In the genomic region with DNA sequence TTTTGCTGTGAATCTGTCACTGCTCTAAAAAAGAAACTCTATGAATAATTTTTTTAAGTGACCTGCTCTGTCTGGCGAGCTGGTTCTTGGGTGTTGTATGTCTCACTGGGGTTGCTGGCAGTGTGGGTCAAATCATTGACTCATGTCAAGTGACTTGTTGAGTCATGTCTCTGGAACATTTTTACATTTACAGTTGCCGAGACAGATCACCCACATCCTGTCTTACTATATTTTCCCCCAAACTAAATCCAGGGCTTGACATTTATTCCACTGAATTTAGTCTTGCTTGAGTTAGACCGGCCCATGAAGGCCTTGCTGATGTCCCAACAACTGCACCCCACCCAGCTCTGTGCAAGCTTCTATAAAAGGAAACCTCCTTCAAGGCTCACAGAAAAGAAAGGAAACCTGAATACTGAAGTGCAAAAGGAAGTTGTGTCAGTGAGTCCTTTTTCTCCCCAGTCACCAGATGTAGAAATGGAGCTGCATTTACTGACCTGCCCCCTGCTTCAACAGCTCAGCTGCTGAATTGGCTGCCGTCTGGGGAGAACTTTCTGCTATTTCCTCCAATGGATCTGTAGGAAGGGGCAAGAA, we compare ENCODE assay signal across 8 cellular contexts.
DNase-seq lines count a peak whose midpoint lies in the region; ATAC-seq, FAIRE-seq and TF ChIP-seq lines count a peak whose summit lies in the region.

No MANE protein-coding gene starts in this region.

- no peaks in the 10 kb centered on the region for H3K27me3 ChIP-seq in HepG2 (ENCODE audit: control insufficient read depth in 1 of 2, insufficient read depth in 2 of 2, low read length in 2 of 2)

- no peak overlapping the region for H3K9ac ChIP-seq in HepG2 (ENCODE audit: insufficient read depth, low read depth, low read length)

- peaks cover 40% of the 10 kb centered on the region for H3K4me1 ChIP-seq in HepG2 (ENCODE audit: insufficient read depth, low read length)

- in situ Hi-C loops in HepG2 (cut with HindIII; ENCODE audit: extremely low pct_ligation_motif_present, low pct_unique_long_range_greater_than_20kb), result loop anchor here (25.0 kb wide), 1 partner anchor 546 kb away; no protein-coding TSS in a partner anchor

- POLR2A ChIA-PET in activated CD8-positive, alpha-beta T cell treated with anti-CD3 and anti-CD28 coated beads, Interleukin-2, amount 10 ng/mL, durations not matched to agents 7 days and 5 days (lab: Charles Lee), result interaction anchor here (0.5 kb wide), 1 partner anchor 645 kb away, joined by 3 read pairs; no protein-coding TSS in a partner anchor
- POLR2A ChIA-PET in HepG2 (lab: Yijun Ruan, JAX), result no interaction called here

- peaks cover 11% of the 10 kb centered on the region for H3K4me1 Mint-ChIP-seq in activated CD8-positive, alpha-beta T cell treated with anti-CD3 and anti-CD28 coated beads, Interleukin-2, amount 10 ng/mL, durations not matched to agents 7 days and 5 days (ENCODE audit: low read depth)

- DNase-seq in Daoy (ENCODE audit: low read depth), result peak; percentile 97
- peak; percentile 22 for DNase-seq in activated CD8-positive, alpha-beta T cell treated with anti-CD3 and anti-CD28 coated beads, Interleukin-2, amount 10 ng/mL, durations not matched to agents 7 days and 5 days
- no peak for DNase-seq in HepG2 (ENCODE audit: low spot score)
- DNase-seq in NCI-H524 treated with DMSO at 0.1 percent for 48 hours (lab: John Stamatoyannopoulos, UW), result no peak
- DNase-seq in amygdala (lab: John Stamatoyannopoulos, UW), result no peak
- no peak for DNase-seq in iPS-NIHi11 (ENCODE audit: low spot score)

- no peaks in the 10 kb centered on the region for H3K9me3 ChIP-seq in HepG2 (ENCODE audit: low read length)

- FAIRE-seq in HepG2 (lab: Jason Lieb, UNC), result no peak

- no peak overlapping the region for H2AFZ ChIP-seq in HepG2 (ENCODE audit: low read length)

- CTCF ChIA-PET in activated CD8-positive, alpha-beta T cell treated with anti-CD3 and anti-CD28 coated beads, Interleukin-2, amount 10 ng/mL, durations not matched to agents 7 days and 5 days (lab: Charles Lee), result no interaction called here
- CTCF ChIA-PET in HepG2 (lab: Yijun Ruan, JAX; ENCODE audit: low intra/inter-chr PET ratio, low total read pairs), result no interaction called here

- H3K36me3 ChIP-seq in HepG2 (replicated peaks in 1 of 2; ENCODE audit: control insufficient read depth in 1 of 2, insufficient read depth in 2 of 2, low read length in 2 of 2), result peaks cover 21 to 87% of the 10 kb centered on the region in 2 experiments

- no peaks in the 10 kb centered on the region for H3K36me3 Mint-ChIP-seq in activated CD8-positive, alpha-beta T cell treated with anti-CD3 and anti-CD28 coated beads, Interleukin-2, amount 10 ng/mL, durations not matched to agents 7 days and 5 days (ENCODE audit: low read depth)

- no peak overlapping the region for H3K4me2 ChIP-seq in HepG2 (ENCODE audit: low read depth, low read length)

- H3K27ac Mint-ChIP-seq in activated CD8-positive, alpha-beta T cell treated with anti-CD3 and anti-CD28 coated beads, Interleukin-2, amount 10 ng/mL, durations not matched to agents 7 days and 5 days, result no peak overlapping the region

- TF ChIP-seq POLR2A in HepG2 (IDR thresholded peaks at IDR 0.05; ENCODE audit: insufficient read depth in 1 of 2, low read depth in 2 of 2, low read length in 2 of 2), result no peak

- WGBS in HepG2 (ENCODE audit: low lambda C conversion rate), result 100% methylated on average over 4 of the region's 4 CpGs

- H3K27me3 Mint-ChIP-seq in activated CD8-positive, alpha-beta T cell treated with anti-CD3 and anti-CD28 coated beads, Interleukin-2, amount 10 ng/mL, durations not matched to agents 7 days and 5 days (ENCODE audit: low read depth), result no peaks in the 10 kb centered on the region

- H3K4me3 ChIP-seq in HepG2 (replicated peaks in 1 of 3; ENCODE audit: insufficient read depth in 1 of 3, low read depth in 2 of 3, low read length in 3 of 3), result no peak overlapping the region

- peaks cover 44% of the 10 kb centered on the region for H4K20me1 ChIP-seq in HepG2 (ENCODE audit: insufficient read depth, low read length)

- no peak for TF ChIP-seq EP300 in HepG2 (IDR thresholded peaks at IDR 0.05; ENCODE audit: low read depth in 2 of 2, low read length in 2 of 2)
- TF ChIP-seq EP300 in HepG2 (CRISPR knock-in tag; IDR thresholded peaks at IDR 0.05; ENCODE audit: borderline replicate concordance), result no peak

- TF ChIP-seq CTCF in HepG2 (CRISPR knock-in tag; IDR thresholded peaks at IDR 0.05), result no peak

- H3K79me2 ChIP-seq in HepG2 (ENCODE audit: insufficient read depth, low read length), result no peaks in the 10 kb centered on the region

- no peak overlapping the region for H3K27ac ChIP-seq in HepG2 (ENCODE audit: extremely low read length, insufficient read depth, low read length)

- H3K9me3 Mint-ChIP-seq in activated CD8-positive, alpha-beta T cell treated with anti-CD3 and anti-CD28 coated beads, Interleukin-2, amount 10 ng/mL, durations not matched to agents 7 days and 5 days (ENCODE audit: insufficient read depth), result peaks cover 4% of the 10 kb centered on the region

- TF ChIP-seq RAD21 in HepG2 (CRISPR knock-in tag; IDR thresholded peaks at IDR 0.05), result no peak

- ATAC-seq in GM19452 (IDR thresholded peaks at IDR 0.05; ENCODE audit: unreplicated experiment) (peak; percentile 97), HG03442 (IDR thresholded peaks at IDR 0.05; ENCODE audit: unreplicated experiment) (peak; percentile 97), HepG2 (no peak)
- ATAC-seq in activated CD8-positive, alpha-beta T cell treated with anti-CD3 and anti-CD28 coated beads, Interleukin-2, amount 10 ng/mL, durations not matched to agents 7 days and 5 days, result peak; percentile 44

- no peak overlapping the region for H3K4me3 Mint-ChIP-seq in activated CD8-positive, alpha-beta T cell treated with anti-CD3 and anti-CD28 coated beads, Interleukin-2, amount 10 ng/mL, durations not matched to agents 7 days and 5 days

- BruUV-seq in HepG2 (replicated peaks; lab: Mats Ljungman, UMichigan), result no TSS peak

- intact Hi-C loops in HepG2 (cut with micrococcal nuclease; ENCODE audit: unreplicated experiment), result no loop called here

TF ChIP-seq in HepG2, 621 proteins besides CTCF, POLR2A, EP300 and RAD21:
- TF ChIP-seq YEATS4 (CRISPR knock-in tag; IDR thresholded peaks at IDR 0.05; ENCODE audit: borderline replicate concordance) (no peak), RBM22 (optimal IDR thresholded peaks at IDR 0.05; ENCODE audit: low read length) (peak; percentile 35), PCBP2 (optimal IDR thresholded peaks at IDR 0.05; ENCODE audit: low read depth, low read length, poor library complexity, severe bottlenecking) (no peak)
- TF ChIP-seq, protein P1, sequence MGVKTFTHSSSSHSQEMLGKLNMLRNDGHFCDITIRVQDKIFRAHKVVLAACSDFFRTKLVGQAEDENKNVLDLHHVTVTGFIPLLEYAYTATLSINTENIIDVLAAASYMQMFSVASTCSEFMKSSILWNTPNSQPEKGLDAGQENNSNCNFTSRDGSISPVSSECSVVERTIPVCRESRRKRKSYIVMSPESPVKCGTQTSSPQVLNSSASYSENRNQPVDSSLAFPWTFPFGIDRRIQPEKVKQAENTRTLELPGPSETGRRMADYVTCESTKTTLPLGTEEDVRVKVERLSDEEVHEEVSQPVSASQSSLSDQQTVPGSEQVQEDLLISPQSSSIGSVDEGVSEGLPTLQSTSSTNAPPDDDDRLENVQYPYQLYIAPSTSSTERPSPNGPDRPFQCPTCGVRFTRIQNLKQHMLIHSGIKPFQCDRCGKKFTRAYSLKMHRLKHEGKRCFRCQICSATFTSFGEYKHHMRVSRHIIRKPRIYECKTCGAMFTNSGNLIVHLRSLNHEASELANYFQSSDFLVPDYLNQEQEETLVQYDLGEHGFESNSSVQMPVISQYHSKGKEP (CRISPR knock-in tag; IDR thresholded peaks at IDR 0.05), result no peak

Comparison
In these comparisons a context has a peak if more than half of its experiments do, and no peak if none do; other contexts are left out.
1. DNase-seq: peak in Daoy (single experiment) and activated CD8-positive, alpha-beta T cell treated with anti-CD3 and anti-CD28 coated beads, Interleukin-2, amount 10 ng/mL, durations not matched to agents 7 days and 5 days (single experiment); none in HepG2 (single experiment), NCI-H524 treated with DMSO at 0.1 percent for 48 hours (single experiment), amygdala (0 of 56) and iPS-NIHi11 (single experiment).